ENCODE assay signal across 8 cellular contexts in the genomic region with DNA sequence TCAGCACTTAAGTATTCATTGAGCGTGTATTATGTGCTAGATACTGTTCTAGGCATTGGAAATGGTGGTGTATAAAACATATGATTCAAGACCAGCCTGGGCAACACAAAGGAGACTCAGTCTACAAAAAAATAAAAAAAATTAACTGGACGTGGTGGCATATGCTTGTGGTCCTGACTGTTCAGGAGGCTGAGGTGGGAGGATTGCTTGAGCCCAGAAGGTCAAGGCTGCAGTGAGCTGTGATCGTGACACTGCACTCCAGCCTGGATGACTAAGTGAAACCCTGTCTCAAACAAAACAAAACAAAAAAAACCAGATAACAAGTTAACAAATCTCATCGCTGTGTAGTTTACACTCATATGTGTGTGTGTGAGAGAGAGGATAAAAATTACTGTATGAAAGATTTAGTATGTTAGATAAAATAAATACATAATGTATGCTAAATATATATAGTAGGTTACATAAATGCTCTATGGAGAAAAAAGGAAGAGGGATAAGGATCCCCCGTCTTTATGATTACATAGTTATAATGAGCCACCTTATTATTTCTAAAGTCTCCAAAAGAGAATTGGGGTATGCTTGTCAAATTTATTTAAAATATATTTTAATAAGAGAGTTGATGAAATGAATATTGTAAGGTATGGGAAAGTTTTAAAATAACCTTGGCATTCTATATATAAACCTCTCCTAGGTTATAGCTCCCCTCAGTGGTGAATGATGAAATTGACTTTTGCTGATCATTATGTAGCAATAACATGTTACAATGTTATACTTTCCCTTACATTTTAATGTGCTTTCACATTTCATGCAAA.
DNase-seq lines count a peak whose midpoint lies in the region; ATAC-seq and TF ChIP-seq lines count a peak whose summit lies in the region.

No MANE protein-coding gene starts in this region.

- ATAC-seq in GM18870 (IDR thresholded peaks at IDR 0.05; ENCODE audit: unreplicated experiment): peak; percentile 60

- WGBS in suprapubic skin: 70% methylated on average over 5 of the region's 5 CpGs

- no peak for DNase-seq in BE2C
- peak; percentile 16 for DNase-seq in NCI-H2029 (lab: John Stamatoyannopoulos, UW)
- DNase-seq in adipocyte (ENCODE audit: low read depth): peak; percentile 86
- DNase-seq in right atrium auricular region (ENCODE audit: low spot score): no peak
- DNase-seq in suprapubic skin (ENCODE audit: low spot score in 2 of 2): no peak
- DNase-seq in effector CD8-positive, alpha-beta T cell (lab: John Stamatoyannopoulos, UW): no peak
- DNase-seq in stimulated activated CD4-positive, alpha-beta T cell treated with anti-CD3 and anti-CD28 coated beads, Interleukin-4, amount 100 ng/mL, for 4 hours: no peak

- H3K36me3 ChIP-seq in BE2C (no peaks in the 10 kb centered on the region), adipocyte (ENCODE audit: control insufficient read depth, insufficient read depth, low read length, severe bottlenecking) (peaks cover 53% of the 10 kb centered on the region), right atrium auricular region (no peaks in the 10 kb centered on the region), suprapubic skin (no peaks in the 10 kb centered on the region)

- H3K27ac ChIP-seq in right atrium auricular region: no peak overlapping the region
- no peak overlapping the region for H3K27ac ChIP-seq in suprapubic skin

- no peak for TF ChIP-seq EP300 in suprapubic skin (IDR thresholded peaks at IDR 0.05)

- TF ChIP-seq CTCF in BE2C (IDR thresholded peaks at IDR 0.05; ENCODE audit: low read depth, low read length) (peak; percentile 49), right atrium auricular region (IDR thresholded peaks at IDR 0.05) (peak; percentile 63 to 87), suprapubic skin (IDR thresholded peaks at IDR 0.05) (peak; percentile 62 to 68)

- H3K27me3 ChIP-seq in BE2C (no peaks in the 10 kb centered on the region), adipocyte (replicated peaks; ENCODE audit: control insufficient read depth, insufficient read depth, low read length) (no peaks in the 10 kb centered on the region), right atrium auricular region (no peaks in the 10 kb centered on the region), suprapubic skin (no peaks in the 10 kb centered on the region)

- H3K4me1 ChIP-seq in BE2C (no peaks in the 10 kb centered on the region), adipocyte (ENCODE audit: control insufficient read depth, insufficient read depth, low read length) (peaks cover 8% of the 10 kb centered on the region), right atrium auricular region (no peaks in the 10 kb centered on the region), suprapubic skin (peaks cover 4% of the 10 kb centered on the region)

- H3K9ac ChIP-seq in adipocyte (ENCODE audit: low read length): peak overlapping the region; percentile 10

- H3K4me3 ChIP-seq in BE2C (ENCODE audit: low read depth, low read length) (no peak overlapping the region), adipocyte (ENCODE audit: low read length) (no peak overlapping the region), right atrium auricular region (no peak overlapping the region), suprapubic skin (no peak overlapping the region)

- TF ChIP-seq POLR2A in suprapubic skin (IDR thresholded peaks at IDR 0.05): no peak

- no peaks in the 10 kb centered on the region for H3K9me3 ChIP-seq in BE2C
- H3K9me3 ChIP-seq in adipocyte (ENCODE audit: control insufficient read depth, low read length): no peaks in the 10 kb centered on the region
- no peaks in the 10 kb centered on the region for H3K9me3 ChIP-seq in right atrium auricular region
- H3K9me3 ChIP-seq in suprapubic skin: no peaks in the 10 kb centered on the region

Comparison
In these comparisons a context has a peak if more than half of its experiments do, and no peak if none do; other contexts are left out.
1. DNase-seq: peak in NCI-H2029 (single experiment) and adipocyte (single experiment); none in BE2C (single experiment), right atrium auricular region (single experiment), suprapubic skin (0 of 2), effector CD8-positive, alpha-beta T cell (single experiment) and stimulated activated CD4-positive, alpha-beta T cell treated with anti-CD3 and anti-CD28 coated beads, Interleukin-4, amount 100 ng/mL, for 4 hours (0 of 2).
2. Peak in every context shown above with its lines, with median percentiles within 50 percentile points of each other: CTCF ChIP-seq.